23 cellular contexts compared by ENCODE assay signal in genomic region chr12:132006056-132006680, GRCh38. TPM values are rescaled to one million over a fixed set of nuclear protein-coding genes. Genes with fewer than 3 reads are reported as not detected.
DNase-seq lines count a peak whose midpoint lies in the region; ATAC-seq, FAIRE-seq and TF ChIP-seq lines count a peak whose summit lies in the region.
"Had no signal": no experiment of that assay in that cellular context is flagged by ENCODE, and none has a peak within 500 bp of the region (broad histone marks: within the 10 kb centered on the region; RNA-seq: fewer than 3 reads in every experiment).

No MANE protein-coding gene starts in this region.

- H3K9me3 ChIP-seq in A549 (no peaks in the 10 kb centered on the region), PC-9 (ENCODE audit: insufficient read depth, low read depth) (no peaks in the 10 kb centered on the region), tibial nerve (no peaks in the 10 kb centered on the region)
- H3K9me3 ChIP-seq in BLaER1 treated with 17β-estradiol and CSF1 and Interleukin-3, amounts not matched to agents 10 nM and 100 nM (replicated peaks in 1 of 11): no peaks in the 10 kb centered on the region
- H3K9me3 ChIP-seq: psoas muscle, testis had no signal

- TF ChIP-seq POLR2A in A549 (IDR thresholded peaks at IDR 0.05; ENCODE audit: low read length) (no peak), tibial nerve (IDR thresholded peaks at IDR 0.05) (no peak)

- H4K20me1 ChIP-seq in BLaER1 treated with 17β-estradiol and CSF1 and Interleukin-3, amounts not matched to agents 10 nM and 100 nM: peaks cover 0 to 23% (median 1%) of the 10 kb centered on the region in 11 experiments; a peak in 6 of 22 replicates
- peaks cover 17% of the 10 kb centered on the region for H4K20me1 ChIP-seq in PC-9 (ENCODE audit: insufficient read depth)

- no peak for TF ChIP-seq RAD21 in A549 (conservative IDR thresholded peaks at IDR 0.05 in 1 of 2, IDR thresholded peaks at IDR 0.05 in 1 of 2)

- ATAC-seq in A549: no peak
- ATAC-seq: left ventricle myocardium superior, psoas muscle had no signal

- DNase-seq in A549 (ENCODE audit: low read depth in 1 of 2, low spot score in 1 of 2) (no peak), NOMO-1 (lab: John Stamatoyannopoulos, UW; ENCODE audit: unreplicated experiment in 2 of 2) (peak; percentile 27 to 41), choroid plexus epithelial cell (ENCODE audit: low read depth) (peak; percentile 29), HTR-8/SVneo (ENCODE audit: insufficient read length, low spot score) (no peak), PC-9 (no peak), pons (ENCODE audit: low spot score) (no peak), tibial nerve (ENCODE audit: low spot score in 2 of 2) (no peak)
- DNase-seq: activated CD4-positive, alpha-beta T cell treated with anti-CD3 and anti-CD28 coated beads, Interleukin-2, amount 50 U/mL, for 1 hour; activated gamma-delta T cell; CD4-positive, CD25-positive, alpha-beta regulatory T cell; dermis blood vessel endothelial cell; GOT3; islet precursor cell; left ventricle myocardium superior; NCI-H1436; NCI-H2081 treated with DMSO at 0.1 percent for 48 hours; NCI-H226; psoas muscle; stimulated activated naive CD4-positive, alpha-beta T cell treated with Interleukin-2 at 50 U/mL for 16 hours; T1000; testis had no signal

- no TSS peak for BruUV-seq in PC-9 (replicated peaks; lab: Mats Ljungman, UMichigan)

- intact Hi-C loops in PC-9 (cut with micrococcal nuclease; ENCODE audit: unreplicated experiment): loop anchor here (10.0 kb wide), 1 partner anchor 251 kb away; no protein-coding TSS in a partner anchor

- no peak for TF ChIP-seq EP300 in A549 (IDR thresholded peaks at IDR 0.05)
- TF ChIP-seq EP300 in tibial nerve (IDR thresholded peaks at IDR 0.05): no peak

- no peaks in the 10 kb centered on the region for H3K79me2 ChIP-seq in PC-9 (ENCODE audit: low read depth)

- H3F3A ChIP-seq in PC-9 (ENCODE audit: insufficient read depth, low read depth): peaks cover 4% of the 10 kb centered on the region; the same call in 1 of the 2 replicates

- CTCF ChIA-PET in A549 (lab: Yijun Ruan, JAX) (interaction anchor here (0.7 to 5.8 kb wide), 3 partner anchors 67 to 156 kb away, joined by 3 to 31 read pairs (median 3); no protein-coding TSS in a partner anchor), PC-9 (lab: Charles Lee) (no interaction called here)

- no peak overlapping the region for H3K27ac ChIP-seq in A549
- peak overlapping the region in 8 of 11 experiments; percentile 42 to 72 (median 56); a peak in 15 of 22 replicates for H3K27ac ChIP-seq in BLaER1 treated with 17β-estradiol and CSF1 and Interleukin-3, amounts not matched to agents 10 nM and 100 nM
- H3K27ac ChIP-seq in PC-9: no peak overlapping the region
- H3K27ac ChIP-seq in tibial nerve: no peak overlapping the region
- H3K27ac ChIP-seq: psoas muscle, testis had no signal

- WGBS in A549 (ENCODE audit: missing lambda C conversion rate): 96% methylated on average over 19 of the region's 19 CpGs
- 91 to 92% methylated on average over 19 of the region's 19 CpGs for WGBS in tibial nerve, 2 donors

- H3K4me2 ChIP-seq in A549 (no peak overlapping the region), PC-9 (no peak overlapping the region)
- peak overlapping the region; percentile 4 to 73 (median 62); a peak in 21 of 22 replicates for H3K4me2 ChIP-seq in BLaER1 treated with 17β-estradiol and CSF1 and Interleukin-3, amounts not matched to agents 10 nM and 100 nM

- peaks cover 8% of the 10 kb centered on the region; the same call in 1 of the 3 replicates for H3K4me1 ChIP-seq in A549
- peaks cover 7 to 48% (median 34%) of the 10 kb centered on the region in 10 experiments for H3K4me1 ChIP-seq in BLaER1 treated with 17β-estradiol and CSF1 and Interleukin-3, amounts not matched to agents 10 nM and 100 nM
- H3K4me1 ChIP-seq in PC-9 (replicated peaks; ENCODE audit: insufficient read depth): no peaks in the 10 kb centered on the region
- H3K4me1 ChIP-seq in tibial nerve: no peaks in the 10 kb centered on the region
- H3K4me1 ChIP-seq: psoas muscle, testis had no signal

- no peaks in the 10 kb centered on the region for H3K27me3 ChIP-seq in BLaER1 treated with 17β-estradiol and CSF1 and Interleukin-3, amounts not matched to agents 10 nM and 100 nM
- H3K27me3 ChIP-seq in PC-9 (ENCODE audit: insufficient read depth, low read depth) (no peaks in the 10 kb centered on the region), tibial nerve (no peaks in the 10 kb centered on the region)
- H3K27me3 ChIP-seq: testis had no signal

- POLR2A ChIA-PET in A549 (lab: Yijun Ruan, JAX) (no interaction called here), PC-9 (lab: Charles Lee; ENCODE audit: unreplicated experiment) (no interaction called here)

- H2AFZ ChIP-seq in PC-9: no peak overlapping the region

- no peaks in the 10 kb centered on the region for H3K9me2 ChIP-seq in PC-9 (ENCODE audit: insufficient read depth)

- TF ChIP-seq CTCF in A549 (IDR thresholded peaks at IDR 0.05) (no peak), choroid plexus epithelial cell (conservative IDR thresholded peaks at IDR 0.05; ENCODE audit: low read depth, low read length) (no peak), PC-9 (conservative IDR thresholded peaks at IDR 0.05) (no peak), tibial nerve (IDR thresholded peaks at IDR 0.05) (no peak)

- H3K9ac ChIP-seq in BLaER1 treated with 17β-estradiol and CSF1 and Interleukin-3, amounts not matched to agents 10 nM and 100 nM: peak overlapping the region in 4 of 11 experiments; percentile 22 to 53 (median 48); a peak in 6 of 22 replicates

- no peak for FAIRE-seq in A549 (lab: Jason Lieb, UNC)
- no peak for FAIRE-seq in HTR-8/SVneo (lab: Jason Lieb, UNC)
- FAIRE-seq: urothelium cell line had no signal

- H3K36me3 ChIP-seq in BLaER1 treated with 17β-estradiol and CSF1 and Interleukin-3, amounts not matched to agents 10 nM and 100 nM: peaks cover 59 to 93% (median 82%) of the 10 kb centered on the region in 11 experiments
- H3K36me3 ChIP-seq in PC-9 (ENCODE audit: low read depth) (peaks cover 17% of the 10 kb centered on the region; the same call in 1 of the 2 replicates), tibial nerve (peaks cover 0 to 70% (median 15%) of the 10 kb centered on the region in 3 donors)

- H3K4me3 ChIP-seq in A549 (no peak overlapping the region), choroid plexus epithelial cell (ENCODE audit: low read depth, low read length) (no peak overlapping the region), PC-9 (no peak overlapping the region), tibial nerve (no peak overlapping the region)
- no peak overlapping the region for H3K4me3 ChIP-seq in BLaER1 treated with 17β-estradiol and CSF1 and Interleukin-3, amounts not matched to agents 10 nM and 100 nM
- H3K4me3 ChIP-seq: psoas muscle, testis had no signal

TF ChIP-seq in A549, 52 proteins besides CTCF, POLR2A, EP300 and RAD21:
- TF ChIP-seq MAFK (IDR thresholded peaks at IDR 0.05; ENCODE audit: partially characterized antibody): peak; percentile 18
- TF ChIP-seq MAZ (IDR thresholded peaks at IDR 0.05; ENCODE audit: borderline replicate concordance, low read depth, low read length): no peak
TF ChIP-seq in A549: peak in this region for 1.

RNA-seq across cellular contexts. Expression of gene EP400, which starts 56.4 kb away (rescaled TPM):
- polyA plus RNA-seq in A549 (2011; rRNA removed) (9.7 and 18.5 TPM in 2 replicates), A549 (2017; fragmentation: RNase III; extraction: RNeasy Plus Mini Kit Qiagen cat#74134 plus additional on column Dnase treatment) (14.9 to 18.0 TPM (median 15.2 TPM) in 3 replicates)
- 9.4 and 11.5 TPM in 2 replicates for polyA plus RNA-seq in A549 (2012; cell fraction: cytosol; rRNA removed)
- 35.1 and 46.1 TPM in 2 replicates for polyA plus RNA-seq in A549 (2012; cell fraction: nucleus; rRNA removed)
- polyA minus RNA-seq in A549 (2011; rRNA and poly(A)+ RNA removed): 21.2 and 25.8 TPM in 2 replicates
- total RNA-seq in PC-9 (2021) (45.0 and 50.3 TPM in 2 replicates), tibial nerve (10 to 100 TPM; 27.8 to 41.4 (median 32.2) TPM)

Comparison
In these comparisons a context has a peak if more than half of its experiments do, and no peak if none do; other contexts are left out.
1. DNase-seq: peak in NOMO-1 (2 of 2) and choroid plexus epithelial cell (single experiment); none in A549 (0 of 2), HTR-8/SVneo (single experiment), PC-9 (0 of 2), pons (single experiment) and tibial nerve (0 of 2).
2. H3K27ac ChIP-seq: peak in BLaER1 treated with 17β-estradiol and CSF1 and Interleukin-3, amounts not matched to agents 10 nM and 100 nM (8 of 11); none in A549 (0 of 2), PC-9 (single experiment) and tibial nerve (0 of 4).
3. H3K4me2 ChIP-seq: peak in BLaER1 treated with 17β-estradiol and CSF1 and Interleukin-3, amounts not matched to agents 10 nM and 100 nM (11 of 11); none in A549 (single experiment) and PC-9 (single experiment).